ENCODE assay signal across 24 cellular contexts in genomic region chr6:4645713-4646356, GRCh38.
DNase-seq lines count a peak whose midpoint lies in the region; ATAC-seq, FAIRE-seq and TF ChIP-seq lines count a peak whose summit lies in the region.
"Had no signal": no experiment of that assay in that cellular context is flagged by ENCODE, and none has a peak within 500 bp of the region (broad histone marks: within the 10 kb centered on the region; RNA-seq: fewer than 3 reads in every experiment).

No MANE protein-coding gene starts in this region.

- CTCF ChIA-PET in HepG2 (lab: Yijun Ruan, JAX; ENCODE audit: low intra/inter-chr PET ratio, low total read pairs) = no interaction called here

- peaks cover 2% of the 10 kb centered on the region for H3K36me3 Mint-ChIP-seq in chondrocyte (ENCODE audit: low read depth)

- in situ Hi-C loops in HepG2 (cut with HindIII; ENCODE audit: extremely low pct_ligation_motif_present, low pct_unique_long_range_greater_than_20kb) = no loop called here

- H3K79me2 ChIP-seq in HepG2 (ENCODE audit: insufficient read depth, low read length) = no peaks in the 10 kb centered on the region

- H4K20me1 ChIP-seq in HepG2 (ENCODE audit: insufficient read depth, low read length) = no peaks in the 10 kb centered on the region

- H2AFZ ChIP-seq in HepG2 (ENCODE audit: low read length) = no peak overlapping the region

- TF ChIP-seq EP300 in HepG2 (IDR thresholded peaks at IDR 0.05; ENCODE audit: low read depth in 2 of 2, low read length in 2 of 2) = no peak
- TF ChIP-seq EP300 in HepG2 (CRISPR knock-in tag; IDR thresholded peaks at IDR 0.05; ENCODE audit: borderline replicate concordance) = no peak

- TF ChIP-seq RAD21 in HepG2 (CRISPR knock-in tag; IDR thresholded peaks at IDR 0.05) = no peak

- H3K27me3 ChIP-seq in HepG2 (ENCODE audit: control insufficient read depth in 1 of 2, insufficient read depth in 2 of 2, low read length in 2 of 2) = peaks cover 0 to 41% of the 10 kb centered on the region in 2 experiments; a peak in 2 of 5 replicates
- peaks cover 0 to 4% of the 10 kb centered on the region in 2 donors for H3K27me3 ChIP-seq in right lobe of liver
- H3K27me3 ChIP-seq: stomach, transverse colon had no signal

- H3K4me1 ChIP-seq in HepG2 (ENCODE audit: insufficient read depth, low read length) (peaks cover 12% of the 10 kb centered on the region), right lobe of liver (no peaks in the 10 kb centered on the region)
- H3K4me1 ChIP-seq: BE2C had no signal

- no peak overlapping the region for H3K4me3 Mint-ChIP-seq in chondrocyte (ENCODE audit: unreplicated experiment)
- H3K4me3 Mint-ChIP-seq: activated B cell treated with CpG ODN at 0.5 μM for 24 hours; dendritic cell treated with granulocyte-macrophage colony-stimulating factor and Interleukin-4, amounts not matched to agents 40 ng/mL and 50 ng/mL, for 4 days had no signal

- no peak for TF ChIP-seq POLR2A in HepG2 (IDR thresholded peaks at IDR 0.05; ENCODE audit: insufficient read depth in 1 of 2, low read depth in 2 of 2, low read length in 2 of 2)
- no peak for TF ChIP-seq POLR2A in right lobe of liver (IDR thresholded peaks at IDR 0.05)

- peaks cover 11% of the 10 kb centered on the region for H3K4me1 Mint-ChIP-seq in chondrocyte (ENCODE audit: low read depth)

- DNase-seq in HepG2 (ENCODE audit: low spot score) (no peak), right lobe of liver (no peak), chondrocyte (ENCODE audit: low spot score) (no peak), iPS-NIHi7 (ENCODE audit: extremely low spot score) (peak; percentile 77), NCI-H2227 (lab: John Stamatoyannopoulos, UW; ENCODE audit: unreplicated experiment) (no peak), NCI-H69 (lab: John Stamatoyannopoulos, UW) (no peak), SW 1271 (lab: John Stamatoyannopoulos, UW) (no peak)
- no peak for DNase-seq in stimulated activated naive CD8-positive, alpha-beta T cell treated with anti-CD3 and anti-CD28 coated beads, Interleukin-15, Interleukin-2, amounts not matched to agents 100 U/mL and 50 U/mL, for 24 hours
- DNase-seq: activated B cell treated with CpG ODN at 0.5 μM for 24 hours; activated CD4-positive, alpha-beta T cell treated with anti-CD3 and anti-CD28 coated beads, Interleukin-2, amount 50 U/mL, for 48 hours; BE2C; KBM-7; NCI-H1436 treated with DMSO at 0.1 percent for 48 hours; NCI-H524; stimulated activated CD4-positive, alpha-beta T cell treated with anti-CD3 and anti-CD28 coated beads, Interleukin-12 subunit alpha, Interleukin-12 subunit beta, amount 100 ng/mL, for 4 hours; stomach; T-helper 9 cell; transverse colon had no signal

- H3K27ac ChIP-seq in HepG2 (ENCODE audit: extremely low read length, insufficient read depth, low read length) (no peak overlapping the region), right lobe of liver (no peak overlapping the region)
- H3K27ac ChIP-seq: RWPE1, stomach had no signal

- FAIRE-seq in HepG2 (lab: Jason Lieb, UNC) = no peak
- FAIRE-seq: A204.1, H54 had no signal

- H3K4me2 ChIP-seq in HepG2 (ENCODE audit: low read depth, low read length) = no peak overlapping the region

- H3K9me3 ChIP-seq in HepG2 (ENCODE audit: low read length) (no peaks in the 10 kb centered on the region), right lobe of liver (no peaks in the 10 kb centered on the region)
- H3K9me3 ChIP-seq: BE2C, stomach, transverse colon had no signal

- no peak overlapping the region for H3K9ac ChIP-seq in HepG2 (ENCODE audit: insufficient read depth, low read depth, low read length)

- ATAC-seq in HepG2 (peak; percentile 52; the same call in 2 of the 3 replicates), right lobe of liver (no peak)
- ATAC-seq in stimulated activated naive CD8-positive, alpha-beta T cell treated with anti-CD3 and anti-CD28 coated beads, Interleukin-15, Interleukin-2, amounts not matched to agents 100 U/mL and 50 U/mL, for 24 hours = no peak
- ATAC-seq: SK-N-SH treated with all-trans-retinoic acid at 6 μM for 48 hours had no signal

- H3K27me3 Mint-ChIP-seq in chondrocyte (ENCODE audit: low read depth) = peaks cover 1% of the 10 kb centered on the region

- H3K36me3 ChIP-seq in HepG2 (replicated peaks in 1 of 2; ENCODE audit: control insufficient read depth in 1 of 2, insufficient read depth in 2 of 2, low read length in 2 of 2) (no peaks in the 10 kb centered on the region), right lobe of liver (no peaks in the 10 kb centered on the region)
- H3K36me3 ChIP-seq: BE2C, stomach, transverse colon had no signal

- H3K4me3 ChIP-seq in HepG2 (replicated peaks in 1 of 3; ENCODE audit: insufficient read depth in 1 of 3, low read depth in 2 of 3, low read length in 3 of 3) = no peak overlapping the region
- H3K4me3 ChIP-seq in right lobe of liver = no peak overlapping the region
- H3K4me3 ChIP-seq: lung, stomach, transverse colon had no signal

- POLR2A ChIA-PET in HepG2 (lab: Yijun Ruan, JAX) = no interaction called here

- WGBS in HepG2 (ENCODE audit: low lambda C conversion rate) = 58% methylated on average over 5 of the region's 5 CpGs
- WGBS in right lobe of liver (ENCODE audit: insufficient coverage, low coverage, low lambda C conversion rate, missing lambda C conversion rate) = 62% methylated on average over 5 of the region's 5 CpGs

- intact Hi-C loops in HepG2 (cut with micrococcal nuclease; ENCODE audit: unreplicated experiment) = loop anchor here (5.0 kb wide), 2 partner anchors 131 to 201 kb away; partner anchors contain the start of gene CDYL
- intact Hi-C loops in right lobe of liver (cut with DNase I) = no loop called here

- no peak overlapping the region for H3K27ac Mint-ChIP-seq in chondrocyte (ENCODE audit: unreplicated experiment)
- H3K27ac Mint-ChIP-seq: activated B cell treated with CpG ODN at 0.5 μM for 24 hours; dendritic cell treated with granulocyte-macrophage colony-stimulating factor and Interleukin-4, amounts not matched to agents 40 ng/mL and 50 ng/mL, for 4 days had no signal

- BruUV-seq in HepG2 (replicated peaks; lab: Mats Ljungman, UMichigan) = no TSS peak

- TF ChIP-seq CTCF in HepG2 (CRISPR knock-in tag; IDR thresholded peaks at IDR 0.05) (peak; percentile 17; the same call in 1 of the 2 replicates), right lobe of liver (IDR thresholded peaks at IDR 0.05) (no peak), chondrocyte (IDR thresholded peaks at IDR 0.05) (peak; percentile 32)

- no peaks in the 10 kb centered on the region for H3K9me3 Mint-ChIP-seq in chondrocyte (ENCODE audit: low read depth)
- H3K9me3 Mint-ChIP-seq: activated B cell treated with CpG ODN at 0.5 μM for 24 hours; dendritic cell treated with granulocyte-macrophage colony-stimulating factor and Interleukin-4, amounts not matched to agents 40 ng/mL and 50 ng/mL, for 4 days had no signal

TF ChIP-seq in HepG2, 621 proteins besides CTCF, POLR2A, EP300 and RAD21:
- TF ChIP-seq ZSCAN9 (CRISPR knock-in tag; IDR thresholded peaks at IDR 0.05; ENCODE audit: borderline replicate concordance) = no peak
- peak; percentile 29; the same call in 1 of the 2 replicates for TF ChIP-seq STAG1 (CRISPR knock-in tag; IDR thresholded peaks at IDR 0.05)

Comparison
In these comparisons a context has a peak if more than half of its experiments do, and no peak if none do; other contexts are left out.
1. CTCF ChIP-seq: peak in HepG2 (single experiment) and chondrocyte (single experiment); none in right lobe of liver (0 of 4).